Comparison of ENCODE assay signal across 2 cellular contexts in the genomic region with DNA sequence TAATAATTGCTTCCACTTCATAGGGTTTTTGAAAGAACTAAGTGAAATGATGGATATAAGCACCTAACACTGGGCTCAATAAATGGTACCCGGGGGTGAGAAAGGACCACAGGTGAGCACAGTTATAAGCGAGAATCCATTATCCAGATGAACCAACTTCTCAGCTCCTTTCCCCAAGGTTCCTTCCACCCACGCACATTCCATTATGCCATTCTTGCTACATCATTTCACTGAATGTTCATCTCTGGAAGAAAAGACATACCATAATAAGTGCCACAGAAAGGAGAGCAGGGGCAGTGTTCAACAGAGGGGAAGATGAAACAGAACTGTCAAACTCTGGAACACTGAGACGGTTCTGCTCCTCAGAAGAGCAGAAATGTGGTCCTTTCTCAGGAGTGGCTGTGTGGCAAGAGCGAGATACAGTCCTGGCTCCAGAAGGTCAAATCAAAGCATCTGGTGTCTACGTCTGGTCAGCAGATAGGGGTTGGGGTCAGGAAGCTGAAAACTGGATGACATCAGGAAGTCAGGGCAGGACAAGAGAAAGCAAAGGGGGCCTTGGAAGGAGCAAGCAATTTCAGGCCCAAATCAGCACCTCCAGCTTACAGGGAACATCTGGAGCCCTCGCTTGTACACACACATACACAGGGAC.
TF ChIP-seq lines count a peak whose summit lies in the region.

No MANE protein-coding gene starts in this region.

TF ChIP-seq in IMR-90, 13 proteins besides CTCF, POLR2A, EP300 and RAD21:
- TF ChIP-seq FOS (IDR thresholded peaks at IDR 0.05; ENCODE audit: low read depth, low read length) (no peak), CEBPB (IDR thresholded peaks at IDR 0.05; ENCODE audit: low read depth, low read length) (peak; percentile 61)

TF ChIP-seq in K562, 482 proteins besides CTCF, POLR2A, EP300 and RAD21 (continues in another document):
- TF ChIP-seq ZEB2 (IDR thresholded peaks at IDR 0.05) (no peak), ZNF316 (IDR thresholded peaks at IDR 0.05) (no peak), POLR3G (IDR thresholded peaks at IDR 0.05; ENCODE audit: extremely low read depth, insufficient read length, insufficient replicate concordance) (no peak), NR2C2 (CRISPR knock-in tag; IDR thresholded peaks at IDR 0.05) (peak; percentile 23; the same call in 1 of the 2 replicates), NR2C2 (tag; IDR thresholded peaks at IDR 0.05) (no peak), ARHGAP35 (IDR thresholded peaks at IDR 0.05; ENCODE audit: partially characterized antibody) (no peak), FOXA3 (CRISPR knock-in tag; conservative IDR thresholded peaks at IDR 0.05 in 1 of 2, IDR thresholded peaks at IDR 0.05 in 1 of 2) (no peak), TAF1 (IDR thresholded peaks at IDR 0.05; ENCODE audit: control insufficient read depth, extremely low read depth, insufficient read depth, low read length, severe bottlenecking) (no peak), PTTG1 (tag; IDR thresholded peaks at IDR 0.05; ENCODE audit: low read depth) (no peak), HLTF (IDR thresholded peaks at IDR 0.05) (no peak), POLR2H (tag; IDR thresholded peaks at IDR 0.05; ENCODE audit: low read depth) (no peak), TCF3 (CRISPR knock-in tag; IDR thresholded peaks at IDR 0.05) (peak; percentile 46; the same call in 1 of the 2 replicates), RCOR1 (IDR thresholded peaks at IDR 0.05; ENCODE audit: borderline replicate concordance in 1 of 2, low read depth in 2 of 2, low read length in 2 of 2) (peak in 1 of 2 experiments; percentile 88; a peak in 1 of 4 replicates), WHSC1 (IDR thresholded peaks at IDR 0.05; ENCODE audit: low read length) (no peak), TARDBP (IDR thresholded peaks at IDR 0.05) (no peak), FOXJ2 (tag; IDR thresholded peaks at IDR 0.05) (no peak), CBFA2T3 (IDR thresholded peaks at IDR 0.05) (peak; percentile 75), TEAD4 (IDR thresholded peaks at IDR 0.05; ENCODE audit: low read length) (0 out of 2 replicates have a peak, but pooled peaks have one; percentile 16), TEAD4 (CRISPR knock-in tag; IDR thresholded peaks at IDR 0.05; ENCODE audit: borderline replicate concordance) (no peak), EGR1 (conservative IDR thresholded peaks at IDR 0.05) (peak; percentile 63), CBFA2T2 (conservative IDR thresholded peaks at IDR 0.05) (peak; percentile 32), KDM1A (IDR thresholded peaks at IDR 0.05) (peak; percentile 70 to 72; a peak in 3 of 4 replicates), BRF1 (IDR thresholded peaks at IDR 0.05; ENCODE audit: borderline replicate concordance, extremely low read depth, insufficient read length) (no peak)
- TF ChIP-seq, protein P1, sequence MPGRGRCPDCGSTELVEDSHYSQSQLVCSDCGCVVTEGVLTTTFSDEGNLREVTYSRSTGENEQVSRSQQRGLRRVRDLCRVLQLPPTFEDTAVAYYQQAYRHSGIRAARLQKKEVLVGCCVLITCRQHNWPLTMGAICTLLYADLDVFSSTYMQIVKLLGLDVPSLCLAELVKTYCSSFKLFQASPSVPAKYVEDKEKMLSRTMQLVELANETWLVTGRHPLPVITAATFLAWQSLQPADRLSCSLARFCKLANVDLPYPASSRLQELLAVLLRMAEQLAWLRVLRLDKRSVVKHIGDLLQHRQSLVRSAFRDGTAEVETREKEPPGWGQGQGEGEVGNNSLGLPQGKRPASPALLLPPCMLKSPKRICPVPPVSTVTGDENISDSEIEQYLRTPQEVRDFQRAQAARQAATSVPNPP (IDR thresholded peaks at IDR 0.05; ENCODE audit: borderline replicate concordance, insufficient read depth, insufficient read length): no peak
- TF ChIP-seq, protein P2, sequence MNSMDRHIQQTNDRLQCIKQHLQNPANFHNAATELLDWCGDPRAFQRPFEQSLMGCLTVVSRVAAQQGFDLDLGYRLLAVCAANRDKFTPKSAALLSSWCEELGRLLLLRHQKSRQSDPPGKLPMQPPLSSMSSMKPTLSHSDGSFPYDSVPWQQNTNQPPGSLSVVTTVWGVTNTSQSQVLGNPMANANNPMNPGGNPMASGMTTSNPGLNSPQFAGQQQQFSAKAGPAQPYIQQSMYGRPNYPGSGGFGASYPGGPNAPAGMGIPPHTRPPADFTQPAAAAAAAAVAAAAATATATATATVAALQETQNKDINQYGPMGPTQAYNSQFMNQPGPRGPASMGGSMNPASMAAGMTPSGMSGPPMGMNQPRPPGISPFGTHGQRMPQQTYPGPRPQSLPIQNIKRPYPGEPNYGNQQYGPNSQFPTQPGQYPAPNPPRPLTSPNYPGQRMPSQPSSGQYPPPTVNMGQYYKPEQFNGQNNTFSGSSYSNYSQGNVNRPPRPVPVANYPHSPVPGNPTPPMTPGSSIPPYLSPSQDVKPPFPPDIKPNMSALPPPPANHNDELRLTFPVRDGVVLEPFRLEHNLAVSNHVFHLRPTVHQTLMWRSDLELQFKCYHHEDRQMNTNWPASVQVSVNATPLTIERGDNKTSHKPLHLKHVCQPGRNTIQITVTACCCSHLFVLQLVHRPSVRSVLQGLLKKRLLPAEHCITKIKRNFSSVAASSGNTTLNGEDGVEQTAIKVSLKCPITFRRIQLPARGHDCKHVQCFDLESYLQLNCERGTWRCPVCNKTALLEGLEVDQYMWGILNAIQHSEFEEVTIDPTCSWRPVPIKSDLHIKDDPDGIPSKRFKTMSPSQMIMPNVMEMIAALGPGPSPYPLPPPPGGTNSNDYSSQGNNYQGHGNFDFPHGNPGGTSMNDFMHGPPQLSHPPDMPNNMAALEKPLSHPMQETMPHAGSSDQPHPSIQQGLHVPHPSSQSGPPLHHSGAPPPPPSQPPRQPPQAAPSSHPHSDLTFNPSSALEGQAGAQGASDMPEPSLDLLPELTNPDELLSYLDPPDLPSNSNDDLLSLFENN (IDR thresholded peaks at IDR 0.05; ENCODE audit: low read depth in 2 of 2, low read length in 2 of 2): no peak
- TF ChIP-seq, protein P3, sequence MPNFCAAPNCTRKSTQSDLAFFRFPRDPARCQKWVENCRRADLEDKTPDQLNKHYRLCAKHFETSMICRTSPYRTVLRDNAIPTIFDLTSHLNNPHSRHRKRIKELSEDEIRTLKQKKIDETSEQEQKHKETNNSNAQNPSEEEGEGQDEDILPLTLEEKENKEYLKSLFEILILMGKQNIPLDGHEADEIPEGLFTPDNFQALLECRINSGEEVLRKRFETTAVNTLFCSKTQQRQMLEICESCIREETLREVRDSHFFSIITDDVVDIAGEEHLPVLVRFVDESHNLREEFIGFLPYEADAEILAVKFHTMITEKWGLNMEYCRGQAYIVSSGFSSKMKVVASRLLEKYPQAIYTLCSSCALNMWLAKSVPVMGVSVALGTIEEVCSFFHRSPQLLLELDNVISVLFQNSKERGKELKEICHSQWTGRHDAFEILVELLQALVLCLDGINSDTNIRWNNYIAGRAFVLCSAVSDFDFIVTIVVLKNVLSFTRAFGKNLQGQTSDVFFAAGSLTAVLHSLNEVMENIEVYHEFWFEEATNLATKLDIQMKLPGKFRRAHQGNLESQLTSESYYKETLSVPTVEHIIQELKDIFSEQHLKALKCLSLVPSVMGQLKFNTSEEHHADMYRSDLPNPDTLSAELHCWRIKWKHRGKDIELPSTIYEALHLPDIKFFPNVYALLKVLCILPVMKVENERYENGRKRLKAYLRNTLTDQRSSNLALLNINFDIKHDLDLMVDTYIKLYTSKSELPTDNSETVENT (CRISPR knock-in tag; IDR thresholded peaks at IDR 0.05): no peak
- TF ChIP-seq, protein P4, sequence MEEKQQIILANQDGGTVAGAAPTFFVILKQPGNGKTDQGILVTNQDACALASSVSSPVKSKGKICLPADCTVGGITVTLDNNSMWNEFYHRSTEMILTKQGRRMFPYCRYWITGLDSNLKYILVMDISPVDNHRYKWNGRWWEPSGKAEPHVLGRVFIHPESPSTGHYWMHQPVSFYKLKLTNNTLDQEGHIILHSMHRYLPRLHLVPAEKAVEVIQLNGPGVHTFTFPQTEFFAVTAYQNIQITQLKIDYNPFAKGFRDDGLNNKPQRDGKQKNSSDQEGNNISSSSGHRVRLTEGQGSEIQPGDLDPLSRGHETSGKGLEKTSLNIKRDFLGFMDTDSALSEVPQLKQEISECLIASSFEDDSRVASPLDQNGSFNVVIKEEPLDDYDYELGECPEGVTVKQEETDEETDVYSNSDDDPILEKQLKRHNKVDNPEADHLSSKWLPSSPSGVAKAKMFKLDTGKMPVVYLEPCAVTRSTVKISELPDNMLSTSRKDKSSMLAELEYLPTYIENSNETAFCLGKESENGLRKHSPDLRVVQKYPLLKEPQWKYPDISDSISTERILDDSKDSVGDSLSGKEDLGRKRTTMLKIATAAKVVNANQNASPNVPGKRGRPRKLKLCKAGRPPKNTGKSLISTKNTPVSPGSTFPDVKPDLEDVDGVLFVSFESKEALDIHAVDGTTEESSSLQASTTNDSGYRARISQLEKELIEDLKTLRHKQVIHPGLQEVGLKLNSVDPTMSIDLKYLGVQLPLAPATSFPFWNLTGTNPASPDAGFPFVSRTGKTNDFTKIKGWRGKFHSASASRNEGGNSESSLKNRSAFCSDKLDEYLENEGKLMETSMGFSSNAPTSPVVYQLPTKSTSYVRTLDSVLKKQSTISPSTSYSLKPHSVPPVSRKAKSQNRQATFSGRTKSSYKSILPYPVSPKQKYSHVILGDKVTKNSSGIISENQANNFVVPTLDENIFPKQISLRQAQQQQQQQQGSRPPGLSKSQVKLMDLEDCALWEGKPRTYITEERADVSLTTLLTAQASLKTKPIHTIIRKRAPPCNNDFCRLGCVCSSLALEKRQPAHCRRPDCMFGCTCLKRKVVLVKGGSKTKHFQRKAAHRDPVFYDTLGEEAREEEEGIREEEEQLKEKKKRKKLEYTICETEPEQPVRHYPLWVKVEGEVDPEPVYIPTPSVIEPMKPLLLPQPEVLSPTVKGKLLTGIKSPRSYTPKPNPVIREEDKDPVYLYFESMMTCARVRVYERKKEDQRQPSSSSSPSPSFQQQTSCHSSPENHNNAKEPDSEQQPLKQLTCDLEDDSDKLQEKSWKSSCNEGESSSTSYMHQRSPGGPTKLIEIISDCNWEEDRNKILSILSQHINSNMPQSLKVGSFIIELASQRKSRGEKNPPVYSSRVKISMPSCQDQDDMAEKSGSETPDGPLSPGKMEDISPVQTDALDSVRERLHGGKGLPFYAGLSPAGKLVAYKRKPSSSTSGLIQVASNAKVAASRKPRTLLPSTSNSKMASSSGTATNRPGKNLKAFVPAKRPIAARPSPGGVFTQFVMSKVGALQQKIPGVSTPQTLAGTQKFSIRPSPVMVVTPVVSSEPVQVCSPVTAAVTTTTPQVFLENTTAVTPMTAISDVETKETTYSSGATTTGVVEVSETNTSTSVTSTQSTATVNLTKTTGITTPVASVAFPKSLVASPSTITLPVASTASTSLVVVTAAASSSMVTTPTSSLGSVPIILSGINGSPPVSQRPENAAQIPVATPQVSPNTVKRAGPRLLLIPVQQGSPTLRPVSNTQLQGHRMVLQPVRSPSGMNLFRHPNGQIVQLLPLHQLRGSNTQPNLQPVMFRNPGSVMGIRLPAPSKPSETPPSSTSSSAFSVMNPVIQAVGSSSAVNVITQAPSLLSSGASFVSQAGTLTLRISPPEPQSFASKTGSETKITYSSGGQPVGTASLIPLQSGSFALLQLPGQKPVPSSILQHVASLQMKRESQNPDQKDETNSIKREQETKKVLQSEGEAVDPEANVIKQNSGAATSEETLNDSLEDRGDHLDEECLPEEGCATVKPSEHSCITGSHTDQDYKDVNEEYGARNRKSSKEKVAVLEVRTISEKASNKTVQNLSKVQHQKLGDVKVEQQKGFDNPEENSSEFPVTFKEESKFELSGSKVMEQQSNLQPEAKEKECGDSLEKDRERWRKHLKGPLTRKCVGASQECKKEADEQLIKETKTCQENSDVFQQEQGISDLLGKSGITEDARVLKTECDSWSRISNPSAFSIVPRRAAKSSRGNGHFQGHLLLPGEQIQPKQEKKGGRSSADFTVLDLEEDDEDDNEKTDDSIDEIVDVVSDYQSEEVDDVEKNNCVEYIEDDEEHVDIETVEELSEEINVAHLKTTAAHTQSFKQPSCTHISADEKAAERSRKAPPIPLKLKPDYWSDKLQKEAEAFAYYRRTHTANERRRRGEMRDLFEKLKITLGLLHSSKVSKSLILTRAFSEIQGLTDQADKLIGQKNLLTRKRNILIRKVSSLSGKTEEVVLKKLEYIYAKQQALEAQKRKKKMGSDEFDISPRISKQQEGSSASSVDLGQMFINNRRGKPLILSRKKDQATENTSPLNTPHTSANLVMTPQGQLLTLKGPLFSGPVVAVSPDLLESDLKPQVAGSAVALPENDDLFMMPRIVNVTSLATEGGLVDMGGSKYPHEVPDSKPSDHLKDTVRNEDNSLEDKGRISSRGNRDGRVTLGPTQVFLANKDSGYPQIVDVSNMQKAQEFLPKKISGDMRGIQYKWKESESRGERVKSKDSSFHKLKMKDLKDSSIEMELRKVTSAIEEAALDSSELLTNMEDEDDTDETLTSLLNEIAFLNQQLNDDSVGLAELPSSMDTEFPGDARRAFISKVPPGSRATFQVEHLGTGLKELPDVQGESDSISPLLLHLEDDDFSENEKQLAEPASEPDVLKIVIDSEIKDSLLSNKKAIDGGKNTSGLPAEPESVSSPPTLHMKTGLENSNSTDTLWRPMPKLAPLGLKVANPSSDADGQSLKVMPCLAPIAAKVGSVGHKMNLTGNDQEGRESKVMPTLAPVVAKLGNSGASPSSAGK (IDR thresholded peaks at IDR 0.05): no peak
- TF ChIP-seq, protein P5, sequence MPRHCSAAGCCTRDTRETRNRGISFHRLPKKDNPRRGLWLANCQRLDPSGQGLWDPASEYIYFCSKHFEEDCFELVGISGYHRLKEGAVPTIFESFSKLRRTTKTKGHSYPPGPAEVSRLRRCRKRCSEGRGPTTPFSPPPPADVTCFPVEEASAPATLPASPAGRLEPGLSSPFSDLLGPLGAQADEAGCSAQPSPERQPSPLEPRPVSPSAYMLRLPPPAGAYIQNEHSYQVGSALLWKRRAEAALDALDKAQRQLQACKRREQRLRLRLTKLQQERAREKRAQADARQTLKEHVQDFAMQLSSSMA (CRISPR knock-in tag; IDR thresholded peaks at IDR 0.05): no peak
- TF ChIP-seq, protein P6, sequence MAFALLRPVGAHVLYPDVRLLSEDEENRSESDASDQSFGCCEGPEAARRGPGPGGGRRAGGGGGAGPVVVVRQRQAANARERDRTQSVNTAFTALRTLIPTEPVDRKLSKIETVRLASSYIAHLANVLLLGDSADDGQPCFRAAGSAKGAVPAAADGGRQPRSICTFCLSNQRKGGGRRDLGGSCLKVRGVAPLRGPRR (CRISPR knock-in tag; IDR thresholded peaks at IDR 0.05): no peak
- TF ChIP-seq, protein P7, sequence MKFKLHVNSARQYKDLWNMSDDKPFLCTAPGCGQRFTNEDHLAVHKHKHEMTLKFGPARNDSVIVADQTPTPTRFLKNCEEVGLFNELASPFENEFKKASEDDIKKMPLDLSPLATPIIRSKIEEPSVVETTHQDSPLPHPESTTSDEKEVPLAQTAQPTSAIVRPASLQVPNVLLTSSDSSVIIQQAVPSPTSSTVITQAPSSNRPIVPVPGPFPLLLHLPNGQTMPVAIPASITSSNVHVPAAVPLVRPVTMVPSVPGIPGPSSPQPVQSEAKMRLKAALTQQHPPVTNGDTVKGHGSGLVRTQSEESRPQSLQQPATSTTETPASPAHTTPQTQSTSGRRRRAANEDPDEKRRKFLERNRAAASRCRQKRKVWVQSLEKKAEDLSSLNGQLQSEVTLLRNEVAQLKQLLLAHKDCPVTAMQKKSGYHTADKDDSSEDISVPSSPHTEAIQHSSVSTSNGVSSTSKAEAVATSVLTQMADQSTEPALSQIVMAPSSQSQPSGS (CRISPR knock-in tag; IDR thresholded peaks at IDR 0.05): no peak
